In the genomic region with DNA sequence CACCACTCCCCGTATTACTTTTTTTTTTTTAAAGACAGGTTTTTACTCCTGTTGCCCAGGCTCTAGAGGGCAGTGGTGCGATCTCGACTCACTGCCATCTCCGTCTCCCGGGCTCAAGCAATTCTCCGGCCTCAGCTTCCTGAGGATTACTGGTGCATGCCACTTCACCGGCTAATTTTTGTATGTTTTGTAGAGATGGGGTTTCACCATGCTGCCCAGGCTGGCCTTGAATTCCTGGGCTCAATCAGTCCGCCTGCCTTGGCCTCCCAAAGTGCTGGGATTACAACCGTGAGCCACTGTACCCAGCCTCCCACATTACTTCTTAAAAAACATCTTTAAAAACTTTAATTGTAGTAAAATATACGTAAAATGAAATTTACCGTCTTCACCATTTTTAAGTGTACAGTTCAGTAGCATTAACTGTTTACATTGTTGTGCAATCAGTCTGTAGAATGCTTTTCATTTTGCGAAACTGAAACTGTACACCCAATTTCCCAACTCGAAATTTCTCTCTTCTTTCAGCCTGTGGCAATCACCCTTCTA, we compare ENCODE assay signal across 1 cellular context.
A peak's percentile ranks its signal among the peaks of the same experiment; 100 is the strongest.
TF ChIP-seq lines count a peak whose summit lies in the region.

No MANE protein-coding gene starts in this region.

TF ChIP-seq in HepG2, 621 proteins besides CTCF, POLR2A, EP300 and RAD21 (continued from another document and continues in another):
- peak; percentile 18; the same call in 1 of the 2 replicates for TF ChIP-seq SAP130 (CRISPR knock-in tag; IDR thresholded peaks at IDR 0.05; ENCODE audit: low read depth)
- 0 out of 2 replicates have a peak, but pooled peaks have one; percentile 14 for TF ChIP-seq KAT8 (CRISPR knock-in tag; IDR thresholded peaks at IDR 0.05)
- TF ChIP-seq, protein P1, sequence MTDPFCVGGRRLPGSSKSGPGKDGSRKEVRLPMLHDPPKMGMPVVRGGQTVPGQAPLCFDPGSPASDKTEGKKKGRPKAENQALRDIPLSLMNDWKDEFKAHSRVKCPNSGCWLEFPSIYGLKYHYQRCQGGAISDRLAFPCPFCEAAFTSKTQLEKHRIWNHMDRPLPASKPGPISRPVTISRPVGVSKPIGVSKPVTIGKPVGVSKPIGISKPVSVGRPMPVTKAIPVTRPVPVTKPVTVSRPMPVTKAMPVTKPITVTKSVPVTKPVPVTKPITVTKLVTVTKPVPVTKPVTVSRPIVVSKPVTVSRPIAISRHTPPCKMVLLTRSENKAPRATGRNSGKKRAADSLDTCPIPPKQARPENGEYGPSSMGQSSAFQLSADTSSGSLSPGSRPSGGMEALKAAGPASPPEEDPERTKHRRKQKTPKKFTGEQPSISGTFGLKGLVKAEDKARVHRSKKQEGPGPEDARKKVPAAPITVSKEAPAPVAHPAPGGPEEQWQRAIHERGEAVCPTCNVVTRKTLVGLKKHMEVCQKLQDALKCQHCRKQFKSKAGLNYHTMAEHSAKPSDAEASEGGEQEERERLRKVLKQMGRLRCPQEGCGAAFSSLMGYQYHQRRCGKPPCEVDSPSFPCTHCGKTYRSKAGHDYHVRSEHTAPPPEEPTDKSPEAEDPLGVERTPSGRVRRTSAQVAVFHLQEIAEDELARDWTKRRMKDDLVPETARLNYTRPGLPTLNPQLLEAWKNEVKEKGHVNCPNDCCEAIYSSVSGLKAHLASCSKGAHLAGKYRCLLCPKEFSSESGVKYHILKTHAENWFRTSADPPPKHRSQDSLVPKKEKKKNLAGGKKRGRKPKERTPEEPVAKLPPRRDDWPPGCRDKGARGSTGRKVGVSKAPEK (CRISPR knock-in tag; IDR thresholded peaks at IDR 0.05; ENCODE audit: borderline replicate concordance): no peak
- peak; percentile 28; the same call in 1 of the 2 replicates for TF ChIP-seq ZNF350 (CRISPR knock-in tag; IDR thresholded peaks at IDR 0.05; ENCODE audit: borderline replicate concordance, low read depth)
- peak; percentile 58; the same call in 1 of the 2 replicates for TF ChIP-seq ARNT2 (CRISPR knock-in tag; IDR thresholded peaks at IDR 0.05; ENCODE audit: low read depth)
- TF ChIP-seq GABPB1 (CRISPR knock-in tag; IDR thresholded peaks at IDR 0.05): 0 out of 2 replicates have a peak, but pooled peaks have one; percentile 21
- TF ChIP-seq SMC3 (IDR thresholded peaks at IDR 0.05; ENCODE audit: low read length): peak; percentile 7; the same call in 1 of the 2 replicates
- TF ChIP-seq, protein P2, sequence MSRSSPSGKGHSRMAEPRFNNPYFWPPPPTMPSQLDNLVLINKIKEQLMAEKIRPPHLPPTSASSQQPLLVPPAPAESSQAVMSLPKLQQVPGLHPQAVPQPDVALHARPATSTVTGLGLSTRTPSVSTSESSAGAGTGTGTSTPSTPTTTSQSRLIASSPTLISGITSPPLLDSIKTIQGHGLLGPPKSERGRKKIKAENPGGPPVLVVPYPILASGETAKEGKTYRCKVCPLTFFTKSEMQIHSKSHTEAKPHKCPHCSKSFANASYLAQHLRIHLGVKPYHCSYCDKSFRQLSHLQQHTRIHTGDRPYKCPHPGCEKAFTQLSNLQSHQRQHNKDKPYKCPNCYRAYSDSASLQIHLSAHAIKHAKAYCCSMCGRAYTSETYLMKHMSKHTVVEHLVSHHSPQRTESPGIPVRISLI (CRISPR knock-in tag; IDR thresholded peaks at IDR 0.05; ENCODE audit: borderline replicate concordance): peak; percentile 81
- TF ChIP-seq FOXA3 (CRISPR knock-in tag; IDR thresholded peaks at IDR 0.05): peak; percentile 76
- TF ChIP-seq FOXP1 (IDR thresholded peaks at IDR 0.05): no peak
- TF ChIP-seq FOXP1 (CRISPR knock-in tag; IDR thresholded peaks at IDR 0.05): peak; percentile 35; the same call in 1 of the 2 replicates
- no peak for TF ChIP-seq FOXA1 (IDR thresholded peaks at IDR 0.05)
- TF ChIP-seq FOXA1 (CRISPR knock-in tag; IDR thresholded peaks at IDR 0.05): peak; percentile 82
- TF ChIP-seq, protein P3, sequence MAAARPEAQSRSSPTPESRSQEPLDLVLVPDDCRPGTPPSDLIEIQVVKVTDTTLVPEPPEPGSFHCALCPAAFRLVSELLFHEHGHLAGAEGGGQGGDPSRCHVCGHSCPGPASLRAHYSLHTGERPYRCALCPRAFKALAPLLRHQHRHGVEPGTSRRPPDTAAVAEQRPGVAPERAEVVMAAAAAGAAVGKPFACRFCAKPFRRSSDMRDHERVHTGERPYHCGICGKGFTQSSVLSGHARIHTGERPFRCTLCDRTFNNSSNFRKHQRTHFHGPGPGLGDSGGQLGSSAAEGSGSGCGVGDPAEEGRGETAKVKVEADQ (CRISPR knock-in tag; IDR thresholded peaks at IDR 0.05; ENCODE audit: borderline replicate concordance): no peak
- TF ChIP-seq, protein P4, sequence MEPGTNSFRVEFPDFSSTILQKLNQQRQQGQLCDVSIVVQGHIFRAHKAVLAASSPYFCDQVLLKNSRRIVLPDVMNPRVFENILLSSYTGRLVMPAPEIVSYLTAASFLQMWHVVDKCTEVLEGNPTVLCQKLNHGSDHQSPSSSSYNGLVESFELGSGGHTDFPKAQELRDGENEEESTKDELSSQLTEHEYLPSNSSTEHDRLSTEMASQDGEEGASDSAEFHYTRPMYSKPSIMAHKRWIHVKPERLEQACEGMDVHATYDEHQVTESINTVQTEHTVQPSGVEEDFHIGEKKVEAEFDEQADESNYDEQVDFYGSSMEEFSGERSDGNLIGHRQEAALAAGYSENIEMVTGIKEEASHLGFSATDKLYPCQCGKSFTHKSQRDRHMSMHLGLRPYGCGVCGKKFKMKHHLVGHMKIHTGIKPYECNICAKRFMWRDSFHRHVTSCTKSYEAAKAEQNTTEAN (CRISPR knock-in tag; conservative IDR thresholded peaks at IDR 0.05): no peak
- peak; percentile 93; the same call in 1 of the 2 replicates for TF ChIP-seq SIX1 (CRISPR knock-in tag; IDR thresholded peaks at IDR 0.05; ENCODE audit: borderline replicate concordance)
- TF ChIP-seq KDM2A (CRISPR knock-in tag; IDR thresholded peaks at IDR 0.05; ENCODE audit: borderline replicate concordance, low read depth): peak; percentile 26; the same call in 1 of the 2 replicates
- TF ChIP-seq STAG1 (CRISPR knock-in tag; IDR thresholded peaks at IDR 0.05): peak; percentile 36
- TF ChIP-seq, protein P5, sequence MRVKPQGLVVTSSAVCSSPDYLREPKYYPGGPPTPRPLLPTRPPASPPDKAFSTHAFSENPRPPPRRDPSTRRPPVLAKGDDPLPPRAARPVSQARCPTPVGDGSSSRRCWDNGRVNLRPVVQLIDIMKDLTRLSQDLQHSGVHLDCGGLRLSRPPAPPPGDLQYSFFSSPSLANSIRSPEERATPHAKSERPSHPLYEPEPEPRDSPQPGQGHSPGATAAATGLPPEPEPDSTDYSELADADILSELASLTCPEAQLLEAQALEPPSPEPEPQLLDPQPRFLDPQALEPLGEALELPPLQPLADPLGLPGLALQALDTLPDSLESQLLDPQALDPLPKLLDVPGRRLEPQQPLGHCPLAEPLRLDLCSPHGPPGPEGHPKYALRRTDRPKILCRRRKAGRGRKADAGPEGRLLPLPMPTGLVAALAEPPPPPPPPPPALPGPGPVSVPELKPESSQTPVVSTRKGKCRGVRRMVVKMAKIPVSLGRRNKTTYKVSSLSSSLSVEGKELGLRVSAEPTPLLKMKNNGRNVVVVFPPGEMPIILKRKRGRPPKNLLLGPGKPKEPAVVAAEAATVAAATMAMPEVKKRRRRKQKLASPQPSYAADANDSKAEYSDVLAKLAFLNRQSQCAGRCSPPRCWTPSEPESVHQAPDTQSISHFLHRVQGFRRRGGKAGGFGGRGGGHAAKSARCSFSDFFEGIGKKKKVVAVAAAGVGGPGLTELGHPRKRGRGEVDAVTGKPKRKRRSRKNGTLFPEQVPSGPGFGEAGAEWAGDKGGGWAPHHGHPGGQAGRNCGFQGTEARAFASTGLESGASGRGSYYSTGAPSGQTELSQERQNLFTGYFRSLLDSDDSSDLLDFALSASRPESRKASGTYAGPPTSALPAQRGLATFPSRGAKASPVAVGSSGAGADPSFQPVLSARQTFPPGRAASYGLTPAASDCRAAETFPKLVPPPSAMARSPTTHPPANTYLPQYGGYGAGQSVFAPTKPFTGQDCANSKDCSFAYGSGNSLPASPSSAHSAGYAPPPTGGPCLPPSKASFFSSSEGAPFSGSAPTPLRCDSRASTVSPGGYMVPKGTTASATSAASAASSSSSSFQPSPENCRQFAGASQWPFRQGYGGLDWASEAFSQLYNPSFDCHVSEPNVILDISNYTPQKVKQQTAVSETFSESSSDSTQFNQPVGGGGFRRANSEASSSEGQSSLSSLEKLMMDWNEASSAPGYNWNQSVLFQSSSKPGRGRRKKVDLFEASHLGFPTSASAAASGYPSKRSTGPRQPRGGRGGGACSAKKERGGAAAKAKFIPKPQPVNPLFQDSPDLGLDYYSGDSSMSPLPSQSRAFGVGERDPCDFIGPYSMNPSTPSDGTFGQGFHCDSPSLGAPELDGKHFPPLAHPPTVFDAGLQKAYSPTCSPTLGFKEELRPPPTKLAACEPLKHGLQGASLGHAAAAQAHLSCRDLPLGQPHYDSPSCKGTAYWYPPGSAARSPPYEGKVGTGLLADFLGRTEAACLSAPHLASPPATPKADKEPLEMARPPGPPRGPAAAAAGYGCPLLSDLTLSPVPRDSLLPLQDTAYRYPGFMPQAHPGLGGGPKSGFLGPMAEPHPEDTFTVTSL (CRISPR knock-in tag; IDR thresholded peaks at IDR 0.05; ENCODE audit: borderline replicate concordance): peak; percentile 52; the same call in 1 of the 2 replicates
- TF ChIP-seq ZNF3 (CRISPR knock-in tag; IDR thresholded peaks at IDR 0.05): 0 out of 2 replicates have a peak, but pooled peaks have one; percentile 71
- TF ChIP-seq, protein P6, sequence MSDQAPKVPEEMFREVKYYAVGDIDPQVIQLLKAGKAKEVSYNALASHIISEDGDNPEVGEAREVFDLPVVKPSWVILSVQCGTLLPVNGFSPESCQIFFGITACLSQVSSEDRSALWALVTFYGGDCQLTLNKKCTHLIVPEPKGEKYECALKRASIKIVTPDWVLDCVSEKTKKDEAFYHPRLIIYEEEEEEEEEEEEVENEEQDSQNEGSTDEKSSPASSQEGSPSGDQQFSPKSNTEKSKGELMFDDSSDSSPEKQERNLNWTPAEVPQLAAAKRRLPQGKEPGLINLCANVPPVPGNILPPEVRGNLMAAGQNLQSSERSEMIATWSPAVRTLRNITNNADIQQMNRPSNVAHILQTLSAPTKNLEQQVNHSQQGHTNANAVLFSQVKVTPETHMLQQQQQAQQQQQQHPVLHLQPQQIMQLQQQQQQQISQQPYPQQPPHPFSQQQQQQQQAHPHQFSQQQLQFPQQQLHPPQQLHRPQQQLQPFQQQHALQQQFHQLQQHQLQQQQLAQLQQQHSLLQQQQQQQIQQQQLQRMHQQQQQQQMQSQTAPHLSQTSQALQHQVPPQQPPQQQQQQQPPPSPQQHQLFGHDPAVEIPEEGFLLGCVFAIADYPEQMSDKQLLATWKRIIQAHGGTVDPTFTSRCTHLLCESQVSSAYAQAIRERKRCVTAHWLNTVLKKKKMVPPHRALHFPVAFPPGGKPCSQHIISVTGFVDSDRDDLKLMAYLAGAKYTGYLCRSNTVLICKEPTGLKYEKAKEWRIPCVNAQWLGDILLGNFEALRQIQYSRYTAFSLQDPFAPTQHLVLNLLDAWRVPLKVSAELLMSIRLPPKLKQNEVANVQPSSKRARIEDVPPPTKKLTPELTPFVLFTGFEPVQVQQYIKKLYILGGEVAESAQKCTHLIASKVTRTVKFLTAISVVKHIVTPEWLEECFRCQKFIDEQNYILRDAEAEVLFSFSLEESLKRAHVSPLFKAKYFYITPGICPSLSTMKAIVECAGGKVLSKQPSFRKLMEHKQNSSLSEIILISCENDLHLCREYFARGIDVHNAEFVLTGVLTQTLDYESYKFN (CRISPR knock-in tag; conservative IDR thresholded peaks at IDR 0.05): 0 out of 2 replicates have a peak, but pooled peaks have one; percentile 18
- TF ChIP-seq, protein P7, sequence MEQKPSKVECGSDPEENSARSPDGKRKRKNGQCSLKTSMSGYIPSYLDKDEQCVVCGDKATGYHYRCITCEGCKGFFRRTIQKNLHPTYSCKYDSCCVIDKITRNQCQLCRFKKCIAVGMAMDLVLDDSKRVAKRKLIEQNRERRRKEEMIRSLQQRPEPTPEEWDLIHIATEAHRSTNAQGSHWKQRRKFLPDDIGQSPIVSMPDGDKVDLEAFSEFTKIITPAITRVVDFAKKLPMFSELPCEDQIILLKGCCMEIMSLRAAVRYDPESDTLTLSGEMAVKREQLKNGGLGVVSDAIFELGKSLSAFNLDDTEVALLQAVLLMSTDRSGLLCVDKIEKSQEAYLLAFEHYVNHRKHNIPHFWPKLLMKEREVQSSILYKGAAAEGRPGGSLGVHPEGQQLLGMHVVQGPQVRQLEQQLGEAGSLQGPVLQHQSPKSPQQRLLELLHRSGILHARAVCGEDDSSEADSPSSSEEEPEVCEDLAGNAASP (CRISPR knock-in tag; IDR thresholded peaks at IDR 0.05; ENCODE audit: borderline replicate concordance): peak; percentile 15; the same call in 1 of the 2 replicates
- peak in 1 of 2 experiments; percentile 17; a peak in 1 of 4 replicates for TF ChIP-seq KLF16 (CRISPR knock-in tag; IDR thresholded peaks at IDR 0.05)
- no peak for TF ChIP-seq CREB1 (IDR thresholded peaks at IDR 0.05)
- peak; percentile 26; the same call in 1 of the 2 replicates for TF ChIP-seq CREB1 (CRISPR knock-in tag; IDR thresholded peaks at IDR 0.05)
- TF ChIP-seq, protein P8, sequence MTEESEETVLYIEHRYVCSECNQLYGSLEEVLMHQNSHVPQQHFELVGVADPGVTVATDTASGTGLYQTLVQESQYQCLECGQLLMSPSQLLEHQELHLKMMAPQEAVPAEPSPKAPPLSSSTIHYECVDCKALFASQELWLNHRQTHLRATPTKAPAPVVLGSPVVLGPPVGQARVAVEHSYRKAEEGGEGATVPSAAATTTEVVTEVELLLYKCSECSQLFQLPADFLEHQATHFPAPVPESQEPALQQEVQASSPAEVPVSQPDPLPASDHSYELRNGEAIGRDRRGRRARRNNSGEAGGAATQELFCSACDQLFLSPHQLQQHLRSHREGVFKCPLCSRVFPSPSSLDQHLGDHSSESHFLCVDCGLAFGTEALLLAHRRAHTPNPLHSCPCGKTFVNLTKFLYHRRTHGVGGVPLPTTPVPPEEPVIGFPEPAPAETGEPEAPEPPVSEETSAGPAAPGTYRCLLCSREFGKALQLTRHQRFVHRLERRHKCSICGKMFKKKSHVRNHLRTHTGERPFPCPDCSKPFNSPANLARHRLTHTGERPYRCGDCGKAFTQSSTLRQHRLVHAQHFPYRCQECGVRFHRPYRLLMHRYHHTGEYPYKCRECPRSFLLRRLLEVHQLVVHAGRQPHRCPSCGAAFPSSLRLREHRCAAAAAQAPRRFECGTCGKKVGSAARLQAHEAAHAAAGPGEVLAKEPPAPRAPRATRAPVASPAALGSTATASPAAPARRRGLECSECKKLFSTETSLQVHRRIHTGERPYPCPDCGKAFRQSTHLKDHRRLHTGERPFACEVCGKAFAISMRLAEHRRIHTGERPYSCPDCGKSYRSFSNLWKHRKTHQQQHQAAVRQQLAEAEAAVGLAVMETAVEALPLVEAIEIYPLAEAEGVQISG (CRISPR knock-in tag; IDR thresholded peaks at IDR 0.05): 0 out of 2 replicates have a peak, but pooled peaks have one; percentile 34
- 0 out of 2 replicates have a peak, but pooled peaks have one; percentile 21 for TF ChIP-seq FOXJ3 (CRISPR knock-in tag; IDR thresholded peaks at IDR 0.05; ENCODE audit: borderline replicate concordance)
- no peak for TF ChIP-seq RFXANK (CRISPR knock-in tag; IDR thresholded peaks at IDR 0.05)
- peak; percentile 39; the same call in 1 of the 2 replicates for TF ChIP-seq TBX2 (CRISPR knock-in tag; IDR thresholded peaks at IDR 0.05; ENCODE audit: borderline replicate concordance)
- TF ChIP-seq HMG20A (CRISPR knock-in tag; IDR thresholded peaks at IDR 0.05; ENCODE audit: borderline replicate concordance): peak; percentile 37; the same call in 1 of the 2 replicates
- TF ChIP-seq SOX6 (IDR thresholded peaks at IDR 0.05): no peak
- peak; percentile 54 for TF ChIP-seq SOX6 (CRISPR knock-in tag; IDR thresholded peaks at IDR 0.05)
- TF ChIP-seq PHF21A (CRISPR knock-in tag; IDR thresholded peaks at IDR 0.05): 0 out of 2 replicates have a peak, but pooled peaks have one; percentile 26
- peak; percentile 57; the same call in 1 of the 2 replicates for TF ChIP-seq NCOR1 (IDR thresholded peaks at IDR 0.05; ENCODE audit: borderline replicate concordance, low read length)
- peak; percentile 78; the same call in 1 of the 2 replicates for TF ChIP-seq SIX4 (CRISPR knock-in tag; IDR thresholded peaks at IDR 0.05)
- peak; percentile 58; the same call in 1 of the 2 replicates for TF ChIP-seq KMT2A (CRISPR knock-in tag; IDR thresholded peaks at IDR 0.05)
